ENCODE assay signal across 20 cellular contexts in genomic region chr7:128057909-128058308, GRCh38. TPM values are rescaled to one million over a fixed set of nuclear protein-coding genes. Genes with fewer than 3 reads are reported as not detected.
"Had no signal": no experiment of that assay in that cellular context is flagged by ENCODE, and none has a peak within 500 bp of the region (broad histone marks: within the 10 kb centered on the region; RNA-seq: fewer than 3 reads in every experiment).

No MANE protein-coding gene starts in this region.

- H3K27me3 Mint-ChIP-seq: brain; dendritic cell treated with granulocyte-macrophage colony-stimulating factor and Interleukin-4, amounts not matched to agents 40 ng/mL and 50 ng/mL, for 4 days; naive B cell; progenitor cell of endocrine pancreas; stimulated activated naive B cell treated with anti-CD40 and anti-IgM and Interleukin-4, amounts not matched to agents 10 μg/mL and 1 μg/mL and 100 μg/mL, for 72 hours; type B pancreatic cell had no signal

- H3K9me3 Mint-ChIP-seq: activated naive CD4-positive, alpha-beta T cell treated with anti-CD3 and anti-CD28 coated beads, Interleukin-2, amount 50 U/mL, for 72 hours; brain; dendritic cell treated with granulocyte-macrophage colony-stimulating factor and Interleukin-4, amounts not matched to agents 40 ng/mL and 50 ng/mL, for 4 days; naive B cell; neural crest cell; stimulated activated naive B cell treated with anti-CD40 and anti-IgM and Interleukin-4, amounts not matched to agents 10 μg/mL and 1 μg/mL and 100 μg/mL, for 72 hours; type B pancreatic cell had no signal

- H3K4me3 Mint-ChIP-seq: brain; dendritic cell treated with granulocyte-macrophage colony-stimulating factor and Interleukin-4, amounts not matched to agents 40 ng/mL and 50 ng/mL, for 4 days; naive B cell; neural crest cell; stimulated activated naive B cell treated with anti-CD40 and anti-IgM and Interleukin-4, amounts not matched to agents 10 μg/mL and 1 μg/mL and 100 μg/mL, for 72 hours; type B pancreatic cell had no signal

- ATAC-seq: foreskin keratinocyte; lower lobe of right lung; stimulated activated naive B cell treated with anti-CD40 and anti-IgM and Interleukin-4, amounts not matched to agents 10 μg/mL and 1 μg/mL and 100 μg/mL, for 72 hours had no signal

- DNase-seq: activated CD4-positive, alpha-beta T cell treated with anti-CD3 and anti-CD28 coated beads for 1 hour; activated CD4-positive, alpha-beta T cell treated with anti-CD3 and anti-CD28 coated beads, Interleukin-2, amount 50 U/mL, for 4 hours; amygdala; effector CD8-positive, alpha-beta T cell; foreskin keratinocyte; lower lobe of right lung; naive B cell; retina; sigmoid colon; stimulated activated CD4-positive, alpha-beta T cell treated with anti-CD3 and anti-CD28 coated beads, Interleukin-15, amount 100 ng/mL, for 24 hours; stimulated activated naive B cell treated with anti-CD40 and anti-IgM and Interleukin-4, amounts not matched to agents 10 μg/mL and 1 μg/mL and 100 μg/mL, for 72 hours; T-helper 1 cell; T-helper 9 cell had no signal

- H3K27ac Mint-ChIP-seq: brain; dendritic cell treated with granulocyte-macrophage colony-stimulating factor and Interleukin-4, amounts not matched to agents 40 ng/mL and 50 ng/mL, for 4 days; stimulated activated naive B cell treated with anti-CD40 and anti-IgM and Interleukin-4, amounts not matched to agents 10 μg/mL and 1 μg/mL and 100 μg/mL, for 72 hours had no signal

- H3K36me3 Mint-ChIP-seq: activated naive CD4-positive, alpha-beta T cell treated with anti-CD3 and anti-CD28 coated beads, Interleukin-2, amount 50 U/mL, for 72 hours; brain had no signal

RNA-seq across cellular contexts. Expression of gene LRRC4, which starts 26.7 kb away (rescaled TPM):
- total RNA-seq: smooth muscle cell had no signal
